Comparison of ENCODE assay signal across 16 cellular contexts in genomic region chr14:99440278-99440677, GRCh38.
"Had no signal": no experiment of that assay in that cellular context is flagged by ENCODE, and none has a peak within 500 bp of the region (broad histone marks: within the 10 kb centered on the region; RNA-seq: fewer than 3 reads in every experiment).

No MANE protein-coding gene starts in this region.

- H3K27ac Mint-ChIP-seq: activated CD8-positive, alpha-beta T cell treated with anti-CD3 and anti-CD28 coated beads for 36 hours; activated naive CD8-positive, alpha-beta T cell treated with anti-CD3 and anti-CD28 coated beads for 36 hours; activated T-cell treated with anti-CD3 and anti-CD28 coated beads, Interleukin-2, amount 50 U/mL, for 72 hours; memory B cell; stimulated activated memory B cell treated with anti-CD40 and anti-IgM and Interleukin-4, amounts not matched to agents 10 μg/mL and 1 μg/mL and 100 μg/mL, for 72 hours; T-helper 2 cell treated with Interferon-gamma antibody and Interleukin-4, amounts not matched to agents 5 μg/mL and 100 μg/mL, for 36 hours had no signal

- H3K4me2 ChIP-seq: smooth muscle cell had no signal

- H3K4me3 Mint-ChIP-seq: activated CD8-positive, alpha-beta T cell treated with anti-CD3 and anti-CD28 coated beads for 36 hours; activated naive CD8-positive, alpha-beta T cell treated with anti-CD3 and anti-CD28 coated beads for 36 hours; activated T-cell treated with anti-CD3 and anti-CD28 coated beads, Interleukin-2, amount 50 U/mL, for 72 hours; effector memory CD8-positive, alpha-beta T cell; memory B cell; stimulated activated memory B cell treated with anti-CD40 and anti-IgM and Interleukin-4, amounts not matched to agents 10 μg/mL and 1 μg/mL and 100 μg/mL, for 72 hours; T-helper 2 cell treated with Interferon-gamma antibody and Interleukin-4, amounts not matched to agents 5 μg/mL and 100 μg/mL, for 36 hours had no signal

- ATAC-seq: activated CD8-positive, alpha-beta T cell treated with anti-CD3 and anti-CD28 coated beads for 36 hours; activated T-cell treated with anti-CD3 and anti-CD28 coated beads, Interleukin-2, amount 50 U/mL, for 72 hours; effector memory CD8-positive, alpha-beta T cell; left lobe of liver; pancreas; stimulated activated memory B cell treated with anti-CD40 and anti-IgM and Interleukin-4, amounts not matched to agents 10 μg/mL and 1 μg/mL and 100 μg/mL, for 72 hours had no signal

- H3K4me1 ChIP-seq: pancreas, tibial artery had no signal

- H3K27me3 Mint-ChIP-seq: activated CD8-positive, alpha-beta T cell treated with anti-CD3 and anti-CD28 coated beads for 36 hours; activated naive CD8-positive, alpha-beta T cell treated with anti-CD3 and anti-CD28 coated beads for 36 hours; effector memory CD8-positive, alpha-beta T cell; memory B cell; stimulated activated memory B cell treated with anti-CD40 and anti-IgM and Interleukin-4, amounts not matched to agents 10 μg/mL and 1 μg/mL and 100 μg/mL, for 72 hours had no signal

- H3K9me3 Mint-ChIP-seq: activated CD8-positive, alpha-beta T cell treated with anti-CD3 and anti-CD28 coated beads for 36 hours; activated naive CD8-positive, alpha-beta T cell treated with anti-CD3 and anti-CD28 coated beads for 36 hours; activated T-cell treated with anti-CD3 and anti-CD28 coated beads, Interleukin-2, amount 50 U/mL, for 72 hours; effector memory CD8-positive, alpha-beta T cell; memory B cell; stimulated activated memory B cell treated with anti-CD40 and anti-IgM and Interleukin-4, amounts not matched to agents 10 μg/mL and 1 μg/mL and 100 μg/mL, for 72 hours had no signal

- H3K9me3 ChIP-seq: esophagus muscularis mucosa, pancreas, tibial artery had no signal

- H3K27ac ChIP-seq: brain microvascular endothelial cell, esophagus muscularis mucosa, pancreas, tibial artery had no signal

- DNase-seq: activated CD8-positive, alpha-beta memory T cell treated with anti-CD3 and anti-CD28 coated beads, Interleukin-2, amount 50 U/mL, for 4 hours; activated CD8-positive, alpha-beta T cell treated with anti-CD3 and anti-CD28 coated beads for 36 hours; activated gamma-delta T cell treated with Interleukin-2 at 50 U/mL for 16 hours; activated naive CD8-positive, alpha-beta T cell treated with anti-CD3 and anti-CD28 coated beads for 36 hours; activated T-cell treated with anti-CD3 and anti-CD28 coated beads, Interleukin-2, amount 50 U/mL, for 72 hours; brain microvascular endothelial cell; effector memory CD8-positive, alpha-beta T cell; pancreas; retina; tibial artery had no signal

- H3K27me3 ChIP-seq: brain microvascular endothelial cell, esophagus muscularis mucosa, pancreas, tibial artery had no signal

- H3K4me3 ChIP-seq: esophagus muscularis mucosa, pancreas, smooth muscle cell, tibial artery had no signal

- H3K36me3 ChIP-seq: pancreas had no signal
